11 cellular contexts compared by ENCODE assay signal in the genomic region with DNA sequence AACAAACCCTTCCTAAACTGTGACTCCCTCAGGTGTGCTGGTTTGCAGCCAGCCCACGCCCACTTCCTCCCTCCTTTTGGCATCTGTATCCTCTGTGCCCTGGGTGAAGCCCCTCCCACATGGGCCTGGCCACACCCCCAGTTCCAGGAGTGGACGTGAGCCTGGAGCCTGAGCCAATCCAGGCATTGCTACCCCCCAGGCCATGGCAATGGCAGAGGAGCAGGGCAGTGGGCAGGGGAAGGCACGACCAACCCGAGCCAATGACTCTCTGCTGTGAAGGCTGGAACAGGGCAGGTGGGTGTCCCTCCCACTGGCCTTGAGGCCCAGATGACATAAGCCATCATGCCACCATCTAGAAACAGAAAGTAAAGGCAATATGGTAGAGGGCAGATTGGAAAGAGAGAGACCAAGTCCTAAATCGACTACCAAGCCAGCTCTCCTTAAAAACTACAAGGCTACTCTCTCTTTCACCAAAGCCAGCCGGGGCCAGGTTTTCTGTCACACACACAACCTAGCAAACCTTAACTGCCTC. TPM values are rescaled to one million over a fixed set of nuclear protein-coding genes. Genes with fewer than 3 reads are reported as not detected.
DNase-seq lines count a peak whose midpoint lies in the region; ATAC-seq and TF ChIP-seq lines count a peak whose summit lies in the region.
"Had no signal": no experiment of that assay in that cellular context is flagged by ENCODE, and none has a peak within 500 bp of the region (broad histone marks: within the 10 kb centered on the region; RNA-seq: fewer than 3 reads in every experiment).

No MANE protein-coding gene starts in this region.

- no peak overlapping the region for H3K4me3 Mint-ChIP-seq in activated CD8-positive, alpha-beta T cell treated with anti-CD3 and anti-CD28 coated beads for 36 hours
- no peak overlapping the region for H3K4me3 Mint-ChIP-seq in activated CD8-positive, alpha-beta T cell treated with anti-CD3 and anti-CD28 coated beads, Interleukin-2, amount 10 ng/mL, durations not matched to agents 7 days and 5 days
- no peak overlapping the region for H3K4me3 Mint-ChIP-seq in activated CD4-positive, alpha-beta T cell treated with anti-CD3 and anti-CD28 coated beads, Interleukin-2, amount 10 ng/mL, durations not matched to agents 24 days and 14 days
- H3K4me3 Mint-ChIP-seq: activated naive CD4-positive, alpha-beta T cell treated with anti-CD3 and anti-CD28 coated beads, Interleukin-2, amount 50 U/mL, for 24 hours; naive B cell; T-helper 1 cell treated with Interleukin-12 subunit alpha and Interleukin-12 subunit beta and Interleukin-4 antibody, amounts not matched to agents 30 μg/mL and 1 μg/mL, for 36 hours had no signal

- H3K27ac Mint-ChIP-seq in activated CD8-positive, alpha-beta T cell treated with anti-CD3 and anti-CD28 coated beads for 36 hours: no peak overlapping the region
- H3K27ac Mint-ChIP-seq in activated CD8-positive, alpha-beta T cell treated with anti-CD3 and anti-CD28 coated beads, Interleukin-2, amount 10 ng/mL, durations not matched to agents 7 days and 5 days: no peak overlapping the region
- H3K27ac Mint-ChIP-seq in activated CD4-positive, alpha-beta T cell treated with anti-CD3 and anti-CD28 coated beads, Interleukin-2, amount 10 ng/mL, durations not matched to agents 24 days and 14 days: no peak overlapping the region
- H3K27ac Mint-ChIP-seq: activated naive CD4-positive, alpha-beta T cell treated with anti-CD3 and anti-CD28 coated beads, Interleukin-2, amount 50 U/mL, for 24 hours; T-helper 1 cell treated with Interleukin-12 subunit alpha and Interleukin-12 subunit beta and Interleukin-4 antibody, amounts not matched to agents 30 μg/mL and 1 μg/mL, for 36 hours had no signal

- H4K20me1 ChIP-seq in hepatocyte (ENCODE audit: insufficient read depth, poor library complexity, severe bottlenecking): no peaks in the 10 kb centered on the region

- peaks cover 4% of the 10 kb centered on the region for H3K36me3 Mint-ChIP-seq in activated CD8-positive, alpha-beta T cell treated with anti-CD3 and anti-CD28 coated beads for 36 hours (ENCODE audit: low read depth)
- no peaks in the 10 kb centered on the region for H3K36me3 Mint-ChIP-seq in activated CD8-positive, alpha-beta T cell treated with anti-CD3 and anti-CD28 coated beads, Interleukin-2, amount 10 ng/mL, durations not matched to agents 7 days and 5 days (ENCODE audit: low read depth)
- no peaks in the 10 kb centered on the region for H3K36me3 Mint-ChIP-seq in activated CD4-positive, alpha-beta T cell treated with anti-CD3 and anti-CD28 coated beads, Interleukin-2, amount 10 ng/mL, durations not matched to agents 24 days and 14 days (ENCODE audit: low read depth)
- H3K36me3 Mint-ChIP-seq: naive B cell had no signal

- no peak overlapping the region for H3K4me3 ChIP-seq in hepatocyte
- H3K4me3 ChIP-seq in upper lobe of left lung: no peak overlapping the region

- H3K4me2 ChIP-seq in hepatocyte: peak overlapping the region; percentile 18

- no peak for TF ChIP-seq EP300 in upper lobe of left lung (IDR thresholded peaks at IDR 0.05)

- H3K4me1 Mint-ChIP-seq in activated CD8-positive, alpha-beta T cell treated with anti-CD3 and anti-CD28 coated beads for 36 hours (ENCODE audit: low read depth): no peaks in the 10 kb centered on the region
- no peaks in the 10 kb centered on the region for H3K4me1 Mint-ChIP-seq in activated CD8-positive, alpha-beta T cell treated with anti-CD3 and anti-CD28 coated beads, Interleukin-2, amount 10 ng/mL, durations not matched to agents 7 days and 5 days (ENCODE audit: low read depth)
- peaks cover 5% of the 10 kb centered on the region for H3K4me1 Mint-ChIP-seq in activated CD4-positive, alpha-beta T cell treated with anti-CD3 and anti-CD28 coated beads, Interleukin-2, amount 10 ng/mL, durations not matched to agents 24 days and 14 days
- H3K4me1 Mint-ChIP-seq: naive B cell had no signal

- peak in 1 of 4 donors; percentile 62 for TF ChIP-seq POLR2A in upper lobe of left lung (IDR thresholded peaks at IDR 0.05)

- H3K9me3 ChIP-seq in hepatocyte (ENCODE audit: low read depth): no peaks in the 10 kb centered on the region
- no peaks in the 10 kb centered on the region for H3K9me3 ChIP-seq in upper lobe of left lung

- peaks cover 20% of the 10 kb centered on the region for H3K4me1 ChIP-seq in hepatocyte (ENCODE audit: insufficient read depth)
- H3K4me1 ChIP-seq in upper lobe of left lung: peaks cover 0 to 38% (median 18%) of the 10 kb centered on the region in 4 donors

- ATAC-seq in activated CD8-positive, alpha-beta T cell treated with anti-CD3 and anti-CD28 coated beads for 36 hours: peak; percentile 37
- ATAC-seq in activated CD8-positive, alpha-beta T cell treated with anti-CD3 and anti-CD28 coated beads, Interleukin-2, amount 10 ng/mL, durations not matched to agents 7 days and 5 days: no peak
- peak; percentile 49 to 92 for ATAC-seq in upper lobe of left lung (ENCODE audit: low FRiP score in 2 of 2)
- no peak for ATAC-seq in HG02678 (IDR thresholded peaks at IDR 0.05; ENCODE audit: unreplicated experiment)

- CTCF ChIA-PET in activated CD8-positive, alpha-beta T cell treated with anti-CD3 and anti-CD28 coated beads for 36 hours (lab: Charles Lee): no interaction called here
- CTCF ChIA-PET in activated CD8-positive, alpha-beta T cell treated with anti-CD3 and anti-CD28 coated beads, Interleukin-2, amount 10 ng/mL, durations not matched to agents 7 days and 5 days (lab: Charles Lee): no interaction called here

- H2AFZ ChIP-seq in hepatocyte: no peak overlapping the region

- peaks cover 70% of the 10 kb centered on the region for H3K79me2 ChIP-seq in hepatocyte

- peaks cover 9% of the 10 kb centered on the region for H3K9me3 Mint-ChIP-seq in activated CD8-positive, alpha-beta T cell treated with anti-CD3 and anti-CD28 coated beads for 36 hours
- H3K9me3 Mint-ChIP-seq in activated CD8-positive, alpha-beta T cell treated with anti-CD3 and anti-CD28 coated beads, Interleukin-2, amount 10 ng/mL, durations not matched to agents 7 days and 5 days (ENCODE audit: insufficient read depth): peaks cover 8% of the 10 kb centered on the region
- peaks cover 3% of the 10 kb centered on the region for H3K9me3 Mint-ChIP-seq in activated CD4-positive, alpha-beta T cell treated with anti-CD3 and anti-CD28 coated beads, Interleukin-2, amount 10 ng/mL, durations not matched to agents 24 days and 14 days
- H3K9me3 Mint-ChIP-seq: T-helper 1 cell treated with Interleukin-12 subunit alpha and Interleukin-12 subunit beta and Interleukin-4 antibody, amounts not matched to agents 30 μg/mL and 1 μg/mL, for 36 hours had no signal

- H3K27me3 Mint-ChIP-seq in activated CD8-positive, alpha-beta T cell treated with anti-CD3 and anti-CD28 coated beads for 36 hours: peaks cover 1% of the 10 kb centered on the region
- peaks cover 2% of the 10 kb centered on the region for H3K27me3 Mint-ChIP-seq in activated CD8-positive, alpha-beta T cell treated with anti-CD3 and anti-CD28 coated beads, Interleukin-2, amount 10 ng/mL, durations not matched to agents 7 days and 5 days (ENCODE audit: low read depth)
- H3K27me3 Mint-ChIP-seq in activated CD4-positive, alpha-beta T cell treated with anti-CD3 and anti-CD28 coated beads, Interleukin-2, amount 10 ng/mL, durations not matched to agents 24 days and 14 days: peaks cover 2% of the 10 kb centered on the region
- H3K27me3 Mint-ChIP-seq: activated naive CD4-positive, alpha-beta T cell treated with anti-CD3 and anti-CD28 coated beads, Interleukin-2, amount 50 U/mL, for 24 hours had no signal

- no peak for TF ChIP-seq CTCF in activated CD8-positive, alpha-beta T cell treated with anti-CD3 and anti-CD28 coated beads for 36 hours (IDR thresholded peaks at IDR 0.05)
- TF ChIP-seq CTCF in hepatocyte (IDR thresholded peaks at IDR 0.05; ENCODE audit: poor library complexity) (no peak), upper lobe of left lung (IDR thresholded peaks at IDR 0.05) (no peak)

- no peaks in the 10 kb centered on the region for H3K9me2 ChIP-seq in hepatocyte (replicated peaks; ENCODE audit: insufficient read depth)

- POLR2A ChIA-PET in activated CD8-positive, alpha-beta T cell treated with anti-CD3 and anti-CD28 coated beads for 36 hours (lab: Charles Lee): no interaction called here
- POLR2A ChIA-PET in activated CD8-positive, alpha-beta T cell treated with anti-CD3 and anti-CD28 coated beads, Interleukin-2, amount 10 ng/mL, durations not matched to agents 7 days and 5 days (lab: Charles Lee): no interaction called here

- H3K27me3 ChIP-seq in hepatocyte (no peaks in the 10 kb centered on the region), upper lobe of left lung (no peaks in the 10 kb centered on the region)

- WGBS in hepatocyte (ENCODE audit: low lambda C conversion rate, missing lambda C conversion rate): 97% methylated on average over 6 of the region's 6 CpGs
- WGBS in upper lobe of left lung, 2 donors: 72 to 84% methylated on average over 6 of the region's 6 CpGs

- no peaks in the 10 kb centered on the region for H3K36me3 ChIP-seq in hepatocyte (replicated peaks; ENCODE audit: insufficient read depth, low read depth)
- H3K36me3 ChIP-seq in upper lobe of left lung: no peaks in the 10 kb centered on the region

- H3K27ac ChIP-seq in hepatocyte (peak overlapping the region; percentile 95), upper lobe of left lung (peak overlapping the region; percentile 74 to 85 (median 78))

- DNase-seq in activated CD8-positive, alpha-beta T cell treated with anti-CD3 and anti-CD28 coated beads for 36 hours: peak; percentile 9
- DNase-seq in activated CD8-positive, alpha-beta T cell treated with anti-CD3 and anti-CD28 coated beads, Interleukin-2, amount 10 ng/mL, durations not matched to agents 7 days and 5 days: no peak
- DNase-seq in NCI-H774 (lab: John Stamatoyannopoulos, UW): peak; percentile 83
- no peak for DNase-seq in hepatocyte (ENCODE audit: low spot score)
- DNase-seq in upper lobe of left lung: peak; percentile 66 to 91
- DNase-seq in stimulated activated CD4-positive, alpha-beta T cell treated with anti-CD3 and anti-CD28 coated beads, Interleukin-4, amount 100 ng/mL, for 4 hours: no peak
- no peak for DNase-seq in activated CD4-positive, alpha-beta T cell treated with anti-CD3 and anti-CD28 coated beads, Interleukin-2, amount 10 ng/mL, durations not matched to agents 24 days and 14 days
- DNase-seq: naive B cell had no signal

- intact Hi-C loops in activated CD8-positive, alpha-beta T cell treated with anti-CD3 and anti-CD28 coated beads for 36 hours (cut with micrococcal nuclease): no loop called here
- intact Hi-C loops in activated CD4-positive, alpha-beta T cell treated with anti-CD3 and anti-CD28 coated beads, Interleukin-2, amount 10 ng/mL, durations not matched to agents 24 days and 14 days (cut with micrococcal nuclease): no loop called here

RNA-seq across cellular contexts. Expression of a gene that starts 18.6 kb away (rescaled TPM):
- total RNA-seq in activated CD8-positive, alpha-beta T cell treated with anti-CD3 and anti-CD28 coated beads for 36 hours: 1 to 10 TPM; 2.6 to 3.0 TPM
- total RNA-seq in activated CD8-positive, alpha-beta T cell treated with anti-CD3 and anti-CD28 coated beads, Interleukin-2, amount 10 ng/mL, durations not matched to agents 7 days and 5 days: 1 to 10 TPM; 2.5 to 3.3 TPM
- total RNA-seq in hepatocyte (17.0 and 17.8 TPM in 2 replicates), upper lobe of left lung (100 to 1,000 TPM in 1 of 6 donors, 10 to 100 TPM in 5; 54.5 to 109 (median 67.5) TPM)
- polyA plus RNA-seq in hepatocyte: 29.6 and 34.9 TPM in 2 replicates
- total RNA-seq in activated CD4-positive, alpha-beta T cell treated with anti-CD3 and anti-CD28 coated beads, Interleukin-2, amount 10 ng/mL, durations not matched to agents 24 days and 14 days: 1.9 and 3.0 TPM in 2 replicates

Comparison
In these comparisons a context has a peak if more than half of its experiments do, and no peak if none do; other contexts are left out.
1. ATAC-seq: peak in activated CD8-positive, alpha-beta T cell treated with anti-CD3 and anti-CD28 coated beads for 36 hours (single experiment) and upper lobe of left lung (2 of 2); none in activated CD8-positive, alpha-beta T cell treated with anti-CD3 and anti-CD28 coated beads, Interleukin-2, amount 10 ng/mL, durations not matched to agents 7 days and 5 days (single experiment) and HG02678 (single experiment).
2. DNase-seq: peak in activated CD8-positive, alpha-beta T cell treated with anti-CD3 and anti-CD28 coated beads for 36 hours (single experiment), NCI-H774 (single experiment) and upper lobe of left lung (2 of 2); none in activated CD8-positive, alpha-beta T cell treated with anti-CD3 and anti-CD28 coated beads, Interleukin-2, amount 10 ng/mL, durations not matched to agents 7 days and 5 days (single experiment), hepatocyte (single experiment), stimulated activated CD4-positive, alpha-beta T cell treated with anti-CD3 and anti-CD28 coated beads, Interleukin-4, amount 100 ng/mL, for 4 hours (0 of 2) and activated CD4-positive, alpha-beta T cell treated with anti-CD3 and anti-CD28 coated beads, Interleukin-2, amount 10 ng/mL, durations not matched to agents 24 days and 14 days (single experiment).